Comparison of ENCODE assay signal across 13 cellular contexts in the genomic region with DNA sequence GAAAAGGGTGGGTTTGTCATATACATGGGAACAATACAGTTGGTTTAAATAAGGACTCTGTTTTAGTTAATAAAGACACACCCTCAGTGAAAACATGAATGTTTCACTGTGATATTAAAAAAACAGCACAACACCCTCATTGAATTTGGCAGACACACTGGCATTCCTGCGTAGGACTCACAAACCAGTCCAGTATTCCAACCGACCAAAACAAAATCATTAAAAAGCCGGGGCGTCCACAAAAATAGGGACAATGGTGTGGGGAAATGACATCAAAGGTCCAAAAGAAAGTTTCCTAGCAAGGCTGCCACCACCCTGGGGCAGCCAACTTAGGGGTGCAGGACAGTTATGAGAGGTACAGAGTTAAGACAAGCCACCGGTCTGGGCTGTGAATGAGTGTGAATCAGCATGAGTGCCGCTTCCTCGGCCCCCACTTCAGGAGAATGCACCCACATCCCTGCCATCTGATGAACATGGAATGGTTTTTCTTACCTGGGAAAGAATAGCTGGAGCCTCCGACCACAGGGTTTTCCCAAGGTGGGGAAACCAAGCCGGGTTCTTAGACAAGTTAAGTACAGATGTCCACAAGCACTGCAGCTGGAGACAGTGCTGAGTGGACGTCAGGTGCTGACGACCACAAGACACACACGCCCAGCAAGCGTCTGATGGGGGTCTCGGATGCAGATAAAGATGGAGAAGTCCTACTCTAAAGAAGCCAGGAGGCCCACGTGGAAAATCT.
A peak's percentile ranks its signal among the peaks of the same experiment; 100 is the strongest.
DNase-seq lines count a peak whose midpoint lies in the region; ATAC-seq and TF ChIP-seq lines count a peak whose summit lies in the region.
"Had no signal": no experiment of that assay in that cellular context is flagged by ENCODE, and none has a peak within 500 bp of the region (broad histone marks: within the 10 kb centered on the region; RNA-seq: fewer than 3 reads in every experiment).

No MANE protein-coding gene starts in this region.

- H3K27ac Mint-ChIP-seq in endodermal cell, result no peak overlapping the region
- no peak overlapping the region for H3K27ac Mint-ChIP-seq in activated T-helper 1 cell treated with anti-CD3 and anti-CD28 coated beads, Interleukin-12 subunit alpha, Interleukin-12 subunit beta, Interleukin-2, Interleukin-4 antibody, amounts not matched to agents 30 ng/mL and 10 ng/mL and 1 ng/mL, durations not matched to agents 14 hours and 24 hours and 36 hours

- TF ChIP-seq CTCF in VCaP (conservative IDR thresholded peaks at IDR 0.05), result no peak
- no peak for TF ChIP-seq CTCF in omental fat pad (IDR thresholded peaks at IDR 0.05)
- TF ChIP-seq CTCF in upper lobe of left lung (IDR thresholded peaks at IDR 0.05), result no peak
- TF ChIP-seq CTCF in MM.1S (IDR thresholded peaks at IDR 0.05; ENCODE audit: low read length), result no peak
- TF ChIP-seq CTCF in endodermal cell (conservative IDR thresholded peaks at IDR 0.05), result no peak

- H3K79me2 ChIP-seq in MM.1S (ENCODE audit: low read length), result no peaks in the 10 kb centered on the region

- no peaks in the 10 kb centered on the region for H3K27me3 Mint-ChIP-seq in endodermal cell (ENCODE audit: insufficient read depth)
- H3K27me3 Mint-ChIP-seq in activated T-helper 1 cell treated with anti-CD3 and anti-CD28 coated beads, Interleukin-12 subunit alpha, Interleukin-12 subunit beta, Interleukin-2, Interleukin-4 antibody, amounts not matched to agents 30 ng/mL and 10 ng/mL and 1 ng/mL, durations not matched to agents 14 hours and 24 hours and 36 hours (ENCODE audit: insufficient read depth), result no peaks in the 10 kb centered on the region

- no peak for TF ChIP-seq EP300 in upper lobe of left lung (IDR thresholded peaks at IDR 0.05)

- peaks cover 2 to 27% (median 24%) of the 10 kb centered on the region in 4 donors for H3K36me3 ChIP-seq in upper lobe of left lung
- peaks cover 5% of the 10 kb centered on the region; the same call in 1 of the 2 replicates for H3K36me3 ChIP-seq in MM.1S (replicated peaks; ENCODE audit: insufficient read depth, low read length)
- peaks cover 64% of the 10 kb centered on the region for H3K36me3 ChIP-seq in endodermal cell (ENCODE audit: control insufficient read depth, insufficient read depth, low read length)

- intact Hi-C loops in activated T-helper 1 cell treated with anti-CD3 and anti-CD28 coated beads, Interleukin-12 subunit alpha, Interleukin-12 subunit beta, Interleukin-2, Interleukin-4 antibody, amounts not matched to agents 30 ng/mL and 10 ng/mL and 1 ng/mL, durations not matched to agents 14 hours and 24 hours and 36 hours (cut with micrococcal nuclease), result no loop called here

- in situ Hi-C loops in G401 (cut with HindIII; ENCODE audit: low sequenced_read_pairs), result no loop called here

- H3K4me3 Mint-ChIP-seq in endodermal cell, result no peak overlapping the region
- no peak overlapping the region for H3K4me3 Mint-ChIP-seq in activated T-helper 1 cell treated with anti-CD3 and anti-CD28 coated beads, Interleukin-12 subunit alpha, Interleukin-12 subunit beta, Interleukin-2, Interleukin-4 antibody, amounts not matched to agents 30 ng/mL and 10 ng/mL and 1 ng/mL, durations not matched to agents 14 hours and 24 hours and 36 hours

- H3K9me3 Mint-ChIP-seq in endodermal cell, result no peaks in the 10 kb centered on the region
- no peaks in the 10 kb centered on the region for H3K9me3 Mint-ChIP-seq in activated T-helper 1 cell treated with anti-CD3 and anti-CD28 coated beads, Interleukin-12 subunit alpha, Interleukin-12 subunit beta, Interleukin-2, Interleukin-4 antibody, amounts not matched to agents 30 ng/mL and 10 ng/mL and 1 ng/mL, durations not matched to agents 14 hours and 24 hours and 36 hours

- DNase-seq in foreskin melanocyte (peak; percentile 51), omental fat pad (ENCODE audit: low spot score) (no peak), upper lobe of left lung (no peak), MM.1S (no peak), endodermal cell (no peak), G401 (ENCODE audit: low spot score) (no peak)
- no peak for DNase-seq in activated T-helper 1 cell treated with anti-CD3 and anti-CD28 coated beads, Interleukin-12 subunit alpha, Interleukin-12 subunit beta, Interleukin-2, Interleukin-4 antibody, amounts not matched to agents 30 ng/mL and 10 ng/mL and 1 ng/mL, durations not matched to agents 14 hours and 24 hours and 36 hours (ENCODE audit: low spot score)
- DNase-seq: cerebellar nuclear complex, DMS79, MG63, NCI-H510A had no signal

- H3F3A ChIP-seq in MM.1S (ENCODE audit: insufficient read depth, low read length), result no peaks in the 10 kb centered on the region

- H4K20me1 ChIP-seq in MM.1S (ENCODE audit: insufficient read depth, low read length), result no peaks in the 10 kb centered on the region

- H3K4me2 ChIP-seq in MM.1S (ENCODE audit: low read depth, low read length), result no peak overlapping the region

- no peaks in the 10 kb centered on the region for H3K9me2 ChIP-seq in MM.1S (replicated peaks; ENCODE audit: insufficient read depth, low read length)

- H2AFZ ChIP-seq in MM.1S (ENCODE audit: low read length), result no peak overlapping the region

- 74 to 75% methylated on average over 15 of the region's 15 CpGs for WGBS in upper lobe of left lung, 2 donors
- WGBS in endodermal cell (ENCODE audit: insufficient coverage in 1 of 2, insufficient read length in 1 of 2), 2 experiments, result 94 to 95% methylated on average over 14 to 15 of the region's 15 CpGs

- H3K4me1 Mint-ChIP-seq in endodermal cell, result no peaks in the 10 kb centered on the region
- no peaks in the 10 kb centered on the region for H3K4me1 Mint-ChIP-seq in activated T-helper 1 cell treated with anti-CD3 and anti-CD28 coated beads, Interleukin-12 subunit alpha, Interleukin-12 subunit beta, Interleukin-2, Interleukin-4 antibody, amounts not matched to agents 30 ng/mL and 10 ng/mL and 1 ng/mL, durations not matched to agents 14 hours and 24 hours and 36 hours (ENCODE audit: low read depth)

- H3K27ac ChIP-seq in VCaP, result peak overlapping the region; percentile 9; the same call in 1 of the 2 replicates
- peak overlapping the region; percentile 39 to 77 (median 61) for H3K27ac ChIP-seq in upper lobe of left lung
- no peak overlapping the region for H3K27ac ChIP-seq in MM.1S (ENCODE audit: low read length)
- no peak overlapping the region for H3K27ac ChIP-seq in endodermal cell (ENCODE audit: low read depth, low read length)

- H3K36me3 Mint-ChIP-seq in endodermal cell (ENCODE audit: low read depth), result peaks cover 60% of the 10 kb centered on the region
- H3K36me3 Mint-ChIP-seq in activated T-helper 1 cell treated with anti-CD3 and anti-CD28 coated beads, Interleukin-12 subunit alpha, Interleukin-12 subunit beta, Interleukin-2, Interleukin-4 antibody, amounts not matched to agents 30 ng/mL and 10 ng/mL and 1 ng/mL, durations not matched to agents 14 hours and 24 hours and 36 hours (ENCODE audit: low read depth), result peaks cover 26% of the 10 kb centered on the region

- ATAC-seq in omental fat pad (ENCODE audit: low FRiP score) (peak; percentile 52), upper lobe of left lung (ENCODE audit: low FRiP score in 2 of 2) (peak in 1 of 2 donors; percentile 69)
- ATAC-seq: activated CD4-positive, CD25-positive, alpha-beta regulatory T cell treated with anti-CD3 and anti-CD28 coated beads, Interleukin-2, amount 50 U/mL, for 24 hours had no signal

- H3K9ac ChIP-seq in MM.1S (ENCODE audit: low read length) (no peak overlapping the region), endodermal cell (ENCODE audit: extremely low read depth, low read length, poor library complexity, severe bottlenecking) (no peak overlapping the region)

- no peaks in the 10 kb centered on the region for H3K9me3 ChIP-seq in upper lobe of left lung
- H3K9me3 ChIP-seq in MM.1S (replicated peaks; ENCODE audit: insufficient read depth, low read length), result no peaks in the 10 kb centered on the region
- H3K9me3 ChIP-seq in endodermal cell (ENCODE audit: control insufficient read depth, low read length), result no peaks in the 10 kb centered on the region
- H3K9me3 ChIP-seq: MG63 had no signal

- no peaks in the 10 kb centered on the region for H3K27me3 ChIP-seq in upper lobe of left lung
- no peaks in the 10 kb centered on the region for H3K27me3 ChIP-seq in MM.1S (replicated peaks; ENCODE audit: insufficient read depth, low read length)
- H3K27me3 ChIP-seq in endodermal cell (ENCODE audit: control insufficient read depth, insufficient read depth, low read length, poor library complexity, severe bottlenecking), result no peaks in the 10 kb centered on the region
- H3K27me3 ChIP-seq: MG63 had no signal

- TF ChIP-seq POLR2A in upper lobe of left lung (IDR thresholded peaks at IDR 0.05), result no peak

- no peak overlapping the region for H3K4me3 ChIP-seq in upper lobe of left lung
- no peak overlapping the region for H3K4me3 ChIP-seq in MM.1S (ENCODE audit: low read length)
- H3K4me3 ChIP-seq in endodermal cell (ENCODE audit: low read length), result no peak overlapping the region
- H3K4me3 ChIP-seq: MG63 had no signal

- H3K4me1 ChIP-seq in upper lobe of left lung, result peaks cover 0 to 33% (median 9%) of the 10 kb centered on the region in 4 donors
- no peaks in the 10 kb centered on the region for H3K4me1 ChIP-seq in MM.1S (ENCODE audit: low read length)
- H3K4me1 ChIP-seq in endodermal cell (ENCODE audit: control insufficient read depth, insufficient read depth, low read length), result no peaks in the 10 kb centered on the region

Comparison
In these comparisons a context has a peak if more than half of its experiments do, and no peak if none do; other contexts are left out.
1. H3K27ac ChIP-seq: peak in VCaP (single experiment) and upper lobe of left lung (4 of 4); none in MM.1S (single experiment) and endodermal cell (single experiment).